In genomic region chr12:116456307-116456641, GRCh38 we compare ENCODE assay signal across 13 cellular contexts.
A peak's percentile ranks its signal among the peaks of the same experiment; 100 is the strongest.
DNase-seq lines count a peak whose midpoint lies in the region; ATAC-seq and TF ChIP-seq lines count a peak whose summit lies in the region.
"Had no signal": no experiment of that assay in that cellular context is flagged by ENCODE, and none has a peak within 500 bp of the region (broad histone marks: within the 10 kb centered on the region; RNA-seq: fewer than 3 reads in every experiment).

No MANE protein-coding gene starts in this region.

- no peak overlapping the region for H2AK5ac ChIP-seq in trophoblast cell (ENCODE audit: low read length)

- no peak overlapping the region for H3K23ac ChIP-seq in trophoblast cell (ENCODE audit: low read length)

- no peaks in the 10 kb centered on the region for H3K27me3 ChIP-seq in AG04450 (ENCODE audit: control insufficient read depth, insufficient read depth, low read length)
- H3K27me3 ChIP-seq in fibroblast of lung (ENCODE audit: control insufficient read depth, insufficient read depth, low read length): no peaks in the 10 kb centered on the region
- no peaks in the 10 kb centered on the region for H3K27me3 ChIP-seq in trophoblast cell (ENCODE audit: insufficient read depth, low read length)

- H2BK12ac ChIP-seq in trophoblast cell (ENCODE audit: low read length): peak overlapping the region; percentile 61

- H3K4me2 ChIP-seq in fibroblast of lung (ENCODE audit: extremely low read depth, insufficient read depth, low read length) (peak overlapping the region; percentile 73), trophoblast cell (ENCODE audit: low read length) (no peak overlapping the region)

- POLR2A ChIA-PET in AG04450 (lab: Yijun Ruan, JAX): no interaction called here
- POLR2A ChIA-PET in WTC11 (lab: Charles Lee): no interaction called here

- H4K91ac ChIP-seq in trophoblast cell (ENCODE audit: low read depth, low read length): peak overlapping the region; percentile 45

- peak overlapping the region; percentile 14 for H2BK120ac ChIP-seq in trophoblast cell (ENCODE audit: insufficient read depth, low read length, poor library complexity)

- no peaks in the 10 kb centered on the region for H3K36me3 ChIP-seq in fibroblast of lung (ENCODE audit: control insufficient read depth, insufficient read depth, low read length)
- H3K36me3 ChIP-seq in trophoblast cell (ENCODE audit: control insufficient read depth in 1 of 2, insufficient read depth in 2 of 2, low read length in 2 of 2): no peaks in the 10 kb centered on the region

- peaks cover 3% of the 10 kb centered on the region for H3K79me1 ChIP-seq in trophoblast cell (ENCODE audit: low read length)

- no peak overlapping the region for H3K4ac ChIP-seq in trophoblast cell (ENCODE audit: low read depth, low read length)

- CTCF ChIA-PET in AG04450 (lab: Charles Lee) (no interaction called here), WTC11 (lab: Charles Lee) (no interaction called here)

- TF ChIP-seq CTCF in AG04450 (IDR thresholded peaks at IDR 0.05; ENCODE audit: low read depth, low read length): no peak
- no peak for TF ChIP-seq CTCF in WTC11 (IDR thresholded peaks at IDR 0.05)
- TF ChIP-seq CTCF in fibroblast of lung (conservative IDR thresholded peaks at IDR 0.05 in 1 of 2, IDR thresholded peaks at IDR 0.05 in 1 of 2; ENCODE audit: low read depth in 1 of 2, low read length in 2 of 2): no peak

- H3K9me3 ChIP-seq in AG04450 (ENCODE audit: control insufficient read depth, insufficient read depth, low read length) (peaks cover 2% of the 10 kb centered on the region; the same call in 1 of the 2 replicates), fibroblast of lung (ENCODE audit: control insufficient read depth, insufficient read depth, low read depth, low read length) (no peaks in the 10 kb centered on the region), trophoblast cell (ENCODE audit: insufficient read depth, low read depth, low read length) (no peaks in the 10 kb centered on the region)

- no CpG with 5 or more reads among the region's 8 CpGs for WGBS in trophoblast cell (ENCODE audit: extremely low coverage, insufficient coverage, insufficient read length)

- H3K4me3 ChIP-seq in AG04450 (ENCODE audit: low read depth, low read length): no peak overlapping the region
- H3K4me3 ChIP-seq in fibroblast of lung (replicated peaks in 1 of 4; ENCODE audit: control extremely low read depth in 1 of 4, insufficient read depth in 1 of 4, low read depth in 3 of 4, low read length in 4 of 4): peak overlapping the region in 1 of 4 experiments; percentile 16
- no peak overlapping the region for H3K4me3 ChIP-seq in trophoblast cell (ENCODE audit: low read depth, low read length)

- H3K27ac ChIP-seq in AG04450 (ENCODE audit: low read depth, low read length) (peak overlapping the region; percentile 98), fibroblast of lung (ENCODE audit: insufficient read depth, low read length) (peak overlapping the region; percentile 97), trophoblast cell (ENCODE audit: low read depth, low read length) (no peak overlapping the region)

- DNase-seq in AG04450 (ENCODE audit: low read depth, low spot score): no peak
- DNase-seq in WTC11 (ENCODE audit: low spot score): no peak
- DNase-seq in fibroblast of lung (ENCODE audit: low read depth in 2 of 2): no peak
- DNase-seq in trophoblast cell: no peak
- DNase-seq in T1000 (lab: John Stamatoyannopoulos, UW): no peak
- DNase-seq in DMS 273 (lab: John Stamatoyannopoulos, UW; ENCODE audit: unreplicated experiment): no peak
- DNase-seq in NCI-H2227 treated with DMSO at 0.1 percent for 48 hours (lab: John Stamatoyannopoulos, UW): no peak
- DNase-seq: activated CD8-positive, alpha-beta memory T cell treated with anti-CD3 and anti-CD28 coated beads, Interleukin-2, amount 50 U/mL, for 48 hours; DND-41; NCI-H1694 treated with DMSO at 0.1 percent for 48 hours; stimulated activated CD4-positive, alpha-beta T cell treated with anti-CD3 and anti-CD28 coated beads, Interleukin-12 subunit alpha, Interleukin-12 subunit beta, amount 100 ng/mL, for 4 hours had no signal

- no peaks in the 10 kb centered on the region for H4K20me1 ChIP-seq in fibroblast of lung (ENCODE audit: control insufficient read depth, extremely low read depth, insufficient read depth, low read length)

- no peaks in the 10 kb centered on the region for H3K79me2 ChIP-seq in fibroblast of lung (ENCODE audit: control insufficient read depth, insufficient read depth, low read length)
- H3K79me2 ChIP-seq in trophoblast cell (ENCODE audit: control insufficient read depth, insufficient read depth, low read length, poor library complexity): no peaks in the 10 kb centered on the region

- H3K4me1 ChIP-seq in fibroblast of lung (ENCODE audit: control insufficient read depth, extremely low read depth, insufficient read depth, low read length) (peaks cover 18% of the 10 kb centered on the region), trophoblast cell (ENCODE audit: control insufficient read depth in 1 of 2, insufficient read depth in 2 of 2, low read length in 2 of 2) (peaks cover 9 to 18% of the 10 kb centered on the region in 2 experiments)

- peak overlapping the region; percentile 8 for H3K27ac Mint-ChIP-seq in WTC11
- H3K27ac Mint-ChIP-seq: memory B cell had no signal

- peaks cover 22% of the 10 kb centered on the region for H3K4me1 Mint-ChIP-seq in WTC11

- H4K8ac ChIP-seq in trophoblast cell (ENCODE audit: low read depth, low read length): peak overlapping the region; percentile 46

- peak overlapping the region; percentile 49 for H3K9ac ChIP-seq in fibroblast of lung (ENCODE audit: insufficient read depth, low read length)
- no peak overlapping the region for H3K9ac ChIP-seq in trophoblast cell (ENCODE audit: low read length)

- H3K27me3 Mint-ChIP-seq in WTC11 (ENCODE audit: low read depth): no peaks in the 10 kb centered on the region; the same call in 1 of the 2 replicates

- peak overlapping the region; percentile 66 for H2AFZ ChIP-seq in fibroblast of lung (ENCODE audit: low read length)
- no peak overlapping the region for H2AFZ ChIP-seq in trophoblast cell (ENCODE audit: insufficient read depth, low read length, poor library complexity)

- H3K4me3 Mint-ChIP-seq in WTC11: no peak overlapping the region
- H3K4me3 Mint-ChIP-seq: memory B cell had no signal

- H3K36me3 Mint-ChIP-seq in WTC11: no peaks in the 10 kb centered on the region
- H3K36me3 Mint-ChIP-seq: memory B cell had no signal

- H2BK5ac ChIP-seq in trophoblast cell (ENCODE audit: low read depth, low read length, poor library complexity): no peak overlapping the region

- no peak overlapping the region for H3K14ac ChIP-seq in trophoblast cell (ENCODE audit: low read length)

- H4K12ac ChIP-seq in trophoblast cell (ENCODE audit: low read depth, low read length): no peak overlapping the region

- H3K9me3 Mint-ChIP-seq in WTC11: no peaks in the 10 kb centered on the region
- H3K9me3 Mint-ChIP-seq: memory B cell had no signal

- no peak overlapping the region for H3K18ac ChIP-seq in trophoblast cell (ENCODE audit: low read length)

- ATAC-seq in WTC11 (no peak), HG03108 (IDR thresholded peaks at IDR 0.05; ENCODE audit: unreplicated experiment) (no peak)

TF ChIP-seq in WTC11, 78 proteins besides CTCF, POLR2A, EP300 and RAD21:
- no peak for TF ChIP-seq ZMAT4 (CRISPR knock-in tag; IDR thresholded peaks at IDR 0.05)
- no peak for TF ChIP-seq ZNF232 (CRISPR knock-in tag; IDR thresholded peaks at IDR 0.05)
- no peak for TF ChIP-seq NFATC4 (CRISPR knock-in tag; IDR thresholded peaks at IDR 0.05)
- TF ChIP-seq, protein P1, sequence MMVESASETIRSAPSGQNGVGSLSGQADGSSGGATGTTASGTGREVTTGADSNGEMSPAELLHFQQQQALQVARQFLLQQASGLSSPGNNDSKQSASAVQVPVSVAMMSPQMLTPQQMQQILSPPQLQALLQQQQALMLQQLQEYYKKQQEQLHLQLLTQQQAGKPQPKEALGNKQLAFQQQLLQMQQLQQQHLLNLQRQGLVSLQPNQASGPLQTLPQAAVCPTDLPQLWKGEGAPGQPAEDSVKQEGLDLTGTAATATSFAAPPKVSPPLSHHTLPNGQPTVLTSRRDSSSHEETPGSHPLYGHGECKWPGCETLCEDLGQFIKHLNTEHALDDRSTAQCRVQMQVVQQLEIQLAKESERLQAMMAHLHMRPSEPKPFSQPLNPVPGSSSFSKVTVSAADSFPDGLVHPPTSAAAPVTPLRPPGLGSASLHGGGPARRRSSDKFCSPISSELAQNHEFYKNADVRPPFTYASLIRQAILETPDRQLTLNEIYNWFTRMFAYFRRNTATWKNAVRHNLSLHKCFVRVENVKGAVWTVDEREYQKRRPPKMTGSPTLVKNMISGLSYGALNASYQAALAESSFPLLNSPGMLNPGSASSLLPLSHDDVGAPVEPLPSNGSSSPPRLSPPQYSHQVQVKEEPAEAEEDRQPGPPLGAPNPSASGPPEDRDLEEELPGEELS (CRISPR knock-in tag; IDR thresholded peaks at IDR 0.05): no peak
- TF ChIP-seq PRRX2 (CRISPR knock-in tag; IDR thresholded peaks at IDR 0.05): no peak
